ENCODE assay signal across 1 cellular context in genomic region chr10:100745882-100746412, GRCh38.
TF ChIP-seq lines count a peak whose summit lies in the region.

No MANE protein-coding gene starts in this region.

TF ChIP-seq in HEK293, 187 proteins besides CTCF, POLR2A, EP300 and RAD21 (continued from another document):
- no peak for TF ChIP-seq ZSCAN18 (tag by site-specific recombination; IDR thresholded peaks at IDR 0.05)
- no peak for TF ChIP-seq ZBTB6 (tag by site-specific recombination; IDR thresholded peaks at IDR 0.05)
- no peak for TF ChIP-seq ZNF621 (tag by site-specific recombination; IDR thresholded peaks at IDR 0.05)
- TF ChIP-seq GLI2 (tag by site-specific recombination; IDR thresholded peaks at IDR 0.05; ENCODE audit: borderline replicate concordance, low read depth), result no peak
- TF ChIP-seq PRDM1 (tag by site-specific recombination; IDR thresholded peaks at IDR 0.05), result no peak
- no peak for TF ChIP-seq SP7 (tag by site-specific recombination; IDR thresholded peaks at IDR 0.05)
- TF ChIP-seq ZNF394 (tag by site-specific recombination; IDR thresholded peaks at IDR 0.05; ENCODE audit: borderline replicate concordance), result peak; percentile 65; the same call in 1 of the 2 replicates
- TF ChIP-seq SCRT2 (tag by site-specific recombination; IDR thresholded peaks at IDR 0.05), result no peak
- TF ChIP-seq GLI4 (tag by site-specific recombination; IDR thresholded peaks at IDR 0.05), result no peak
- no peak for TF ChIP-seq REPIN1 (tag by site-specific recombination; IDR thresholded peaks at IDR 0.05; ENCODE audit: low read depth)
- peak; percentile 68 for TF ChIP-seq ZBTB17 (tag by site-specific recombination; IDR thresholded peaks at IDR 0.05)
- TF ChIP-seq ZFP69B (tag by site-specific recombination; IDR thresholded peaks at IDR 0.05), result no peak
- TF ChIP-seq ZNF341 (tag by site-specific recombination; IDR thresholded peaks at IDR 0.05; ENCODE audit: low read depth), result peak; percentile 68; the same call in 1 of the 2 replicates
- peak; percentile 48; the same call in 1 of the 2 replicates for TF ChIP-seq KLF8 (tag by site-specific recombination; IDR thresholded peaks at IDR 0.05)
- TF ChIP-seq SALL2 (tag by site-specific recombination; IDR thresholded peaks at IDR 0.05; ENCODE audit: borderline replicate concordance), result no peak
- TF ChIP-seq ZNF155 (tag by site-specific recombination; IDR thresholded peaks at IDR 0.05), result no peak
- no peak for TF ChIP-seq ZNF354C (tag by site-specific recombination; IDR thresholded peaks at IDR 0.05; ENCODE audit: borderline replicate concordance, low read depth)
- peak; percentile 49; the same call in 1 of the 2 replicates for TF ChIP-seq KLF9 (tag by site-specific recombination; IDR thresholded peaks at IDR 0.05; ENCODE audit: low read depth)
- TF ChIP-seq ZXDB (tag by site-specific recombination; IDR thresholded peaks at IDR 0.05), result no peak
- TF ChIP-seq ZNF16 (tag by site-specific recombination; IDR thresholded peaks at IDR 0.05; ENCODE audit: low read depth), result no peak
- TF ChIP-seq ZNF404 (tag by site-specific recombination; IDR thresholded peaks at IDR 0.05), result no peak
- no peak for TF ChIP-seq ZNF2 (tag by site-specific recombination; IDR thresholded peaks at IDR 0.05)
- TF ChIP-seq ZNF521 (tag by site-specific recombination; IDR thresholded peaks at IDR 0.05), result no peak
- no peak for TF ChIP-seq ZNF624 (tag by site-specific recombination; IDR thresholded peaks at IDR 0.05)
- TF ChIP-seq ZFP37 (tag by site-specific recombination; IDR thresholded peaks at IDR 0.05), result no peak
- TF ChIP-seq ZNF114 (tag by site-specific recombination; IDR thresholded peaks at IDR 0.05), result no peak
- TF ChIP-seq ZBTB7A (tag by site-specific recombination; IDR thresholded peaks at IDR 0.05; ENCODE audit: low read depth), result no peak
- TF ChIP-seq ZSCAN5A (tag by site-specific recombination; IDR thresholded peaks at IDR 0.05), result no peak
- TF ChIP-seq REST (tag by site-specific recombination; IDR thresholded peaks at IDR 0.05), result no peak
- TF ChIP-seq ZNF335 (tag by site-specific recombination; conservative IDR thresholded peaks at IDR 0.05), result peak; percentile 71; the same call in 1 of the 2 replicates
- TF ChIP-seq ZNF18 (tag by site-specific recombination; IDR thresholded peaks at IDR 0.05), result no peak
- TF ChIP-seq ZBTB10 (tag by site-specific recombination; IDR thresholded peaks at IDR 0.05), result peak; percentile 55; the same call in 1 of the 2 replicates
- TF ChIP-seq ZIC2 (tag by site-specific recombination; IDR thresholded peaks at IDR 0.05), result peak; percentile 37; the same call in 1 of the 2 replicates
- no peak for TF ChIP-seq ZNF510 (tag by site-specific recombination; IDR thresholded peaks at IDR 0.05; ENCODE audit: insufficient replicate concordance)
- no peak for TF ChIP-seq ZNF664 (tag by site-specific recombination; IDR thresholded peaks at IDR 0.05)
- TF ChIP-seq ZNF121 (tag by site-specific recombination; IDR thresholded peaks at IDR 0.05), result no peak
- TF ChIP-seq BCL6B (tag by site-specific recombination; IDR thresholded peaks at IDR 0.05), result no peak
- no peak for TF ChIP-seq ZNF184 (tag by site-specific recombination; IDR thresholded peaks at IDR 0.05)
- TF ChIP-seq YY2 (tag by site-specific recombination; IDR thresholded peaks at IDR 0.05), result no peak
- TF ChIP-seq ZNF701 (tag by site-specific recombination; IDR thresholded peaks at IDR 0.05), result no peak
- no peak for TF ChIP-seq ZNF558 (tag by site-specific recombination; IDR thresholded peaks at IDR 0.05)
- no peak for TF ChIP-seq YY1 (tag by site-specific recombination; IDR thresholded peaks at IDR 0.05)
- TF ChIP-seq ZNF654 (tag by site-specific recombination; IDR thresholded peaks at IDR 0.05; ENCODE audit: low read depth), result no peak
- TF ChIP-seq ZNF548 (tag by site-specific recombination; IDR thresholded peaks at IDR 0.05), result no peak
- TF ChIP-seq TCF7L2 (IDR thresholded peaks at IDR 0.05; ENCODE audit: borderline replicate concordance, low read depth, low read length), result no peak
- 0 out of 2 replicates have a peak, but pooled peaks have one; percentile 74 for TF ChIP-seq ZBTB48 (tag by site-specific recombination; IDR thresholded peaks at IDR 0.05)
- no peak for TF ChIP-seq ZNF433 (tag by site-specific recombination; IDR thresholded peaks at IDR 0.05; ENCODE audit: low read depth)
- TF ChIP-seq MZF1 (tag by site-specific recombination; IDR thresholded peaks at IDR 0.05; ENCODE audit: borderline replicate concordance), result no peak
- TF ChIP-seq ZEB2 (tag by site-specific recombination; IDR thresholded peaks at IDR 0.05), result peak; percentile 46; the same call in 1 of the 2 replicates
- TF ChIP-seq ZNF677 (tag by site-specific recombination; IDR thresholded peaks at IDR 0.05), result no peak
- TF ChIP-seq OSR2 (tag by site-specific recombination; IDR thresholded peaks at IDR 0.05), result peak; percentile 65; the same call in 1 of the 2 replicates
